In genomic region chr2:28751956-28752607, GRCh38 we compare ENCODE assay signal across 8 cellular contexts. TPM values are rescaled to one million over a fixed set of nuclear protein-coding genes. Genes with fewer than 3 reads are reported as not detected.
DNase-seq lines count a peak whose midpoint lies in the region; ATAC-seq and TF ChIP-seq lines count a peak whose summit lies in the region.

No MANE protein-coding gene starts in this region.

- peak; percentile 39 for DNase-seq in NCI-H748 (lab: John Stamatoyannopoulos, UW; ENCODE audit: unreplicated experiment)
- DNase-seq in NCI-H748 treated with DMSO at 0.1 percent for 48 hours (lab: John Stamatoyannopoulos, UW), result no peak
- DNase-seq in Karpas-422, result no peak
- peak; percentile 22 for DNase-seq in activated T-cell treated with anti-CD3 and anti-CD28 coated beads for 48 hours (ENCODE audit: low read depth)
- no peak for DNase-seq in fibroblast of the aortic adventitia (ENCODE audit: low read depth)
- DNase-seq in neural progenitor cell (ENCODE audit: low spot score), result peak; percentile 89
- DNase-seq in mesenteric fat pad (ENCODE audit: low spot score), result no peak

- H3K9ac ChIP-seq in Karpas-422 (ENCODE audit: low read length) (peak overlapping the region; percentile 91), neural progenitor cell (peak overlapping the region; percentile 96)

- H3K9me2 ChIP-seq in Karpas-422 (replicated peaks; ENCODE audit: insufficient read depth, low read length), result no peaks in the 10 kb centered on the region

- H3F3A ChIP-seq in neural progenitor cell (ENCODE audit: low read depth), result peaks cover 21% of the 10 kb centered on the region

- peak; percentile 19 for ATAC-seq in GM21786 (IDR thresholded peaks at IDR 0.05; ENCODE audit: unreplicated experiment)

- H4K20me1 ChIP-seq in Karpas-422 (ENCODE audit: insufficient read depth, low read depth, low read length) (peaks cover 32% of the 10 kb centered on the region), neural progenitor cell (ENCODE audit: low read depth) (peaks cover 41% of the 10 kb centered on the region)

- no peaks in the 10 kb centered on the region for H3K9me3 Mint-ChIP-seq in neural progenitor cell

- TF ChIP-seq CTCF in fibroblast of the aortic adventitia (IDR thresholded peaks at IDR 0.05; ENCODE audit: insufficient read depth, low read length) (no peak), neural progenitor cell (IDR thresholded peaks at IDR 0.05) (no peak)

- H3K4me3 ChIP-seq in Karpas-422 (ENCODE audit: low read length), result peak overlapping the region; percentile 88
- peak overlapping the region; percentile 90 for H3K4me3 ChIP-seq in fibroblast of the aortic adventitia (ENCODE audit: low read depth, low read length)
- H3K4me3 ChIP-seq in neural progenitor cell, result peak overlapping the region; percentile 99

- H2AFZ ChIP-seq in Karpas-422 (ENCODE audit: low read length) (peak overlapping the region; percentile 54), neural progenitor cell (replicated peaks) (peak overlapping the region; percentile 67)

- H3K9me3 ChIP-seq in Karpas-422 (ENCODE audit: low read length) (no peaks in the 10 kb centered on the region), neural progenitor cell (ENCODE audit: low read depth) (no peaks in the 10 kb centered on the region)

- peak overlapping the region; percentile 99 for H3K27ac Mint-ChIP-seq in neural progenitor cell

- H3K4me2 ChIP-seq in Karpas-422 (ENCODE audit: low read depth, low read length, poor library complexity, severe bottlenecking), result peak overlapping the region; percentile 81
- H3K4me2 ChIP-seq in neural progenitor cell, result peak overlapping the region; percentile 81

- H3K27ac ChIP-seq in Karpas-422 (ENCODE audit: low read length) (peak overlapping the region; percentile 79), neural progenitor cell (peak overlapping the region; percentile 96)

- H3K36me3 ChIP-seq in Karpas-422 (ENCODE audit: insufficient read depth, low read length), result peaks cover 7% of the 10 kb centered on the region; the same call in 1 of the 2 replicates
- H3K36me3 ChIP-seq in neural progenitor cell, result no peaks in the 10 kb centered on the region

- H3K27me3 Mint-ChIP-seq in neural progenitor cell (ENCODE audit: insufficient read depth, low read depth), result peaks cover 4% of the 10 kb centered on the region

- peak overlapping the region; percentile 100 for H3K4me3 Mint-ChIP-seq in neural progenitor cell

- H3K27me3 ChIP-seq in Karpas-422 (ENCODE audit: low read length), result no peaks in the 10 kb centered on the region
- H3K27me3 ChIP-seq in neural progenitor cell, result no peaks in the 10 kb centered on the region

- peaks cover 44% of the 10 kb centered on the region for H3K4me1 Mint-ChIP-seq in neural progenitor cell

- H3K4me1 ChIP-seq in Karpas-422 (ENCODE audit: low read length) (peaks cover 50% of the 10 kb centered on the region), neural progenitor cell (peaks cover 33% of the 10 kb centered on the region)

- peaks cover 62% of the 10 kb centered on the region for H3K79me2 ChIP-seq in Karpas-422 (ENCODE audit: low read length)
- H3K79me2 ChIP-seq in neural progenitor cell (ENCODE audit: low read depth), result peaks cover 57% of the 10 kb centered on the region

- H3K36me3 Mint-ChIP-seq in neural progenitor cell, result no peaks in the 10 kb centered on the region

RNA-seq across cellular contexts. Expression of gene PPP1CB, which starts 0.5 kb away (rescaled TPM):
- 58.5 and 134 TPM in 2 replicates for total RNA-seq in Karpas-422 (2014; rRNA removed; shearing (Covaris generic); ENCODE audit: low replicate concordance)
- total RNA-seq in fibroblast of the aortic adventitia (ENCODE audit: low replicate concordance) (307 and 330 TPM in 2 replicates), neural progenitor cell (ENCODE audit: low replicate concordance) (134 and 244 TPM in 2 replicates), mesenteric fat pad (201 TPM)

RNA-seq across cellular contexts. Expression of gene SPDYA, which starts 58.6 kb away (rescaled TPM):
- total RNA-seq in Karpas-422 (2014; rRNA removed; shearing (Covaris generic); ENCODE audit: low replicate concordance), result 0.76 and 0.78 TPM in 2 replicates
- total RNA-seq in fibroblast of the aortic adventitia (ENCODE audit: low replicate concordance), result 1.1 and 6.5 TPM in 2 replicates
- total RNA-seq in neural progenitor cell (ENCODE audit: low replicate concordance), result 0.37 and 1.9 TPM in 2 replicates
- 2.0 TPM for total RNA-seq in mesenteric fat pad

Comparison
In these comparisons a context has a peak if more than half of its experiments do, and no peak if none do; other contexts are left out.
1. DNase-seq: peak in NCI-H748 (single experiment), activated T-cell treated with anti-CD3 and anti-CD28 coated beads for 48 hours (single experiment) and neural progenitor cell (single experiment); none in NCI-H748 treated with DMSO at 0.1 percent for 48 hours (single experiment), Karpas-422 (single experiment), fibroblast of the aortic adventitia (single experiment) and mesenteric fat pad (single experiment).
2. Peak in every context shown above with its lines, with median percentiles within 50 percentile points of each other: H3K4me3 ChIP-seq.